Comparison of ENCODE assay signal across 10 cellular contexts in the genomic region with DNA sequence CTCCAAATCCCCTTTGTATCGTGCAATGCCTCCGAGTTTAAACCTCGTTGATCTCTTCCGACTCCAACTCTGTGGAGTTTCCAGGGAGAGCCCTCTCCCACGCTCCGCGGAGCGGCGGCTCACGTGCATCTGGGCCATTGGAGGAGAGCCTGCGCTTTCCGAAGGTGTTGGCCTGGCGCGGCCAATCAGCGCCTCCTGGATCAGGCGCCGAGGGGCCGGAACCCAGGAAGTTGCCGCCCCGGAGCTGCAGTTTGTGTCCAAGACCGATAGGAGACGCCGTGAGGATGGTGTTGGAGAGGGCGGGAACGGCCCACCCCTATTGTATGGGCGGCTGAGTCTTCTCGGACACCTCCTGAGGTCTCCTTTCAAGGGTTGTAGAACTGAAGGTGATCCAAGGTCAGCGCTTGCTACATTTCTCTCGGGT. TPM values are rescaled to one million over a fixed set of nuclear protein-coding genes. Genes with fewer than 3 reads are reported as not detected.
DNase-seq lines count a peak whose midpoint lies in the region; ATAC-seq, FAIRE-seq and TF ChIP-seq lines count a peak whose summit lies in the region.
"Had no signal": no experiment of that assay in that cellular context is flagged by ENCODE, and none has a peak within 500 bp of the region (broad histone marks: within the 10 kb centered on the region; RNA-seq: fewer than 3 reads in every experiment).

No MANE protein-coding gene starts in this region.

- intact Hi-C loops in CD14-positive monocyte (cut with micrococcal nuclease) = no loop called here
- intact Hi-C loops in heart left ventricle (cut with DNase I) = loop anchor here in 9 of 10 donors (1.0 to 10.0 kb wide), 18 partner anchors 72 to 412 kb away; no protein-coding TSS in a partner anchor
- intact Hi-C loops in pancreas (cut with DNase I) = no loop called here

- H3K4me3 ChIP-seq in heart left ventricle (peak overlapping the region; percentile 63 to 88 (median 80)), pancreas (peak overlapping the region in 3 of 4 donors; percentile 31 to 60 (median 44))

- H3K9me3 ChIP-seq in heart left ventricle (no peaks in the 10 kb centered on the region), pancreas (no peaks in the 10 kb centered on the region)

- H3K4me1 Mint-ChIP-seq in CD14-positive monocyte = peaks cover 7% of the 10 kb centered on the region
- H3K4me1 Mint-ChIP-seq in WTC11 = peaks cover 10% of the 10 kb centered on the region

- peak; percentile 73 for ATAC-seq in WTC11
- ATAC-seq in heart left ventricle = peak; percentile 68 to 75 (median 72)
- peak; percentile 7 to 47 (median 36) for ATAC-seq in pancreas
- no peak for ATAC-seq in HG03520 (IDR thresholded peaks at IDR 0.05; ENCODE audit: unreplicated experiment)
- ATAC-seq in HG02981 (IDR thresholded peaks at IDR 0.05; ENCODE audit: unreplicated experiment) = no peak

- peak in 1 of 2 donors; percentile 62 for TF ChIP-seq POLR2A in heart left ventricle (IDR thresholded peaks at IDR 0.05)

- H3K4me3 Mint-ChIP-seq in CD14-positive monocyte = peak overlapping the region; percentile 24 to 75
- H3K4me3 Mint-ChIP-seq in WTC11 = peak overlapping the region; percentile 79

- FAIRE-seq in pancreas (lab: Jason Lieb, UNC) = no peak

- H3K36me3 Mint-ChIP-seq in CD14-positive monocyte (peaks cover 0 to 2% of the 10 kb centered on the region in 2 donors), WTC11 (no peaks in the 10 kb centered on the region)

- H3K27ac ChIP-seq in heart left ventricle = peak overlapping the region; percentile 70 to 91 (median 80)
- no peak overlapping the region for H3K27ac ChIP-seq in pancreas

- H3K27me3 Mint-ChIP-seq in CD14-positive monocyte (ENCODE audit: low read depth in 3 of 3) = peaks cover 52 to 79% (median 55%) of the 10 kb centered on the region in 3 donors
- peaks cover 91% of the 10 kb centered on the region for H3K27me3 Mint-ChIP-seq in WTC11 (ENCODE audit: low read depth)

- no peak for DNase-seq in CD14-positive monocyte (ENCODE audit: low spot score)
- DNase-seq in WTC11 (ENCODE audit: low spot score) = peak; percentile 94
- DNase-seq in heart left ventricle = peak; percentile 83 to 94 (median 91)
- peak in 3 of 6 donors; percentile 32 to 65 (median 41) for DNase-seq in pancreas
- no peak for DNase-seq in cerebellar nuclear complex (lab: John Stamatoyannopoulos, UW)
- DNase-seq in T-helper 9 cell = no peak
- DNase-seq: activated CD8-positive, alpha-beta memory T cell treated with anti-CD3 and anti-CD28 coated beads, Interleukin-2, amount 50 U/mL, for 4 hours had no signal

- H3K4me1 ChIP-seq in heart left ventricle (peaks cover 0 to 71% (median 51%) of the 10 kb centered on the region in 12 donors), pancreas (peaks cover 0 to 10% (median 7%) of the 10 kb centered on the region in 3 donors)

- CTCF ChIA-PET in WTC11 (lab: Charles Lee) = interaction anchor here (0.6 to 2.7 kb wide), 19 partner anchors 8 to 552 kb away, joined by 3 to 12 read pairs (median 3); a partner anchor contains a TSS

- H3K27ac Mint-ChIP-seq in CD14-positive monocyte = no peak overlapping the region
- H3K27ac Mint-ChIP-seq in WTC11 = no peak overlapping the region

- WGBS in heart left ventricle, 4 donors = 10 to 33% (median 13%) methylated on average over 20 to 29 of the region's 29 CpGs
- 20 to 24% methylated on average over 29 of the region's 29 CpGs for WGBS in pancreas, 2 donors

- H3K36me3 ChIP-seq in heart left ventricle = no peaks in the 10 kb centered on the region
- H3K36me3 ChIP-seq in pancreas = no peaks in the 10 kb centered on the region

- H3K9me3 Mint-ChIP-seq in CD14-positive monocyte (peaks cover 0 to 15% (median 0%) of the 10 kb centered on the region in 7 donors), WTC11 (no peaks in the 10 kb centered on the region)
- H3K9me3 Mint-ChIP-seq: IgD-negative memory B cell had no signal

- POLR2A ChIA-PET in WTC11 (lab: Charles Lee) = no interaction called here

- no peak for TF ChIP-seq CTCF in CD14-positive monocyte (IDR thresholded peaks at IDR 0.05)
- TF ChIP-seq CTCF in WTC11 (IDR thresholded peaks at IDR 0.05) = peak; percentile 82
- peak; percentile 47 to 90 (median 73) for TF ChIP-seq CTCF in heart left ventricle (IDR thresholded peaks at IDR 0.05)
- TF ChIP-seq CTCF in pancreas (IDR thresholded peaks at IDR 0.05) = peak in 1 of 4 donors; percentile 11

- peaks cover 0 to 21% (median 0%) of the 10 kb centered on the region in 9 donors for H3K27me3 ChIP-seq in heart left ventricle
- peaks cover 0 to 4% (median 0%) of the 10 kb centered on the region in 4 donors for H3K27me3 ChIP-seq in pancreas

TF ChIP-seq in WTC11, 78 proteins besides CTCF, POLR2A, EP300 and RAD21 (continues in another document):
- TF ChIP-seq JUN (CRISPR knock-in tag; IDR thresholded peaks at IDR 0.05) (peak; percentile 95), TCF7 (CRISPR knock-in tag; IDR thresholded peaks at IDR 0.05; ENCODE audit: low read depth) (no peak), ESRRA (CRISPR knock-in tag; IDR thresholded peaks at IDR 0.05; ENCODE audit: borderline replicate concordance) (peak; percentile 91; the same call in 1 of the 2 replicates), ZNF219 (CRISPR knock-in tag; IDR thresholded peaks at IDR 0.05; ENCODE audit: borderline replicate concordance) (peak; percentile 91; the same call in 1 of the 2 replicates), HMGA2 (CRISPR knock-in tag; IDR thresholded peaks at IDR 0.05) (no peak), NR1H2 (CRISPR knock-in tag; IDR thresholded peaks at IDR 0.05) (no peak), GTF2I (CRISPR knock-in tag; conservative IDR thresholded peaks at IDR 0.05) (no peak)
- TF ChIP-seq, protein P1, sequence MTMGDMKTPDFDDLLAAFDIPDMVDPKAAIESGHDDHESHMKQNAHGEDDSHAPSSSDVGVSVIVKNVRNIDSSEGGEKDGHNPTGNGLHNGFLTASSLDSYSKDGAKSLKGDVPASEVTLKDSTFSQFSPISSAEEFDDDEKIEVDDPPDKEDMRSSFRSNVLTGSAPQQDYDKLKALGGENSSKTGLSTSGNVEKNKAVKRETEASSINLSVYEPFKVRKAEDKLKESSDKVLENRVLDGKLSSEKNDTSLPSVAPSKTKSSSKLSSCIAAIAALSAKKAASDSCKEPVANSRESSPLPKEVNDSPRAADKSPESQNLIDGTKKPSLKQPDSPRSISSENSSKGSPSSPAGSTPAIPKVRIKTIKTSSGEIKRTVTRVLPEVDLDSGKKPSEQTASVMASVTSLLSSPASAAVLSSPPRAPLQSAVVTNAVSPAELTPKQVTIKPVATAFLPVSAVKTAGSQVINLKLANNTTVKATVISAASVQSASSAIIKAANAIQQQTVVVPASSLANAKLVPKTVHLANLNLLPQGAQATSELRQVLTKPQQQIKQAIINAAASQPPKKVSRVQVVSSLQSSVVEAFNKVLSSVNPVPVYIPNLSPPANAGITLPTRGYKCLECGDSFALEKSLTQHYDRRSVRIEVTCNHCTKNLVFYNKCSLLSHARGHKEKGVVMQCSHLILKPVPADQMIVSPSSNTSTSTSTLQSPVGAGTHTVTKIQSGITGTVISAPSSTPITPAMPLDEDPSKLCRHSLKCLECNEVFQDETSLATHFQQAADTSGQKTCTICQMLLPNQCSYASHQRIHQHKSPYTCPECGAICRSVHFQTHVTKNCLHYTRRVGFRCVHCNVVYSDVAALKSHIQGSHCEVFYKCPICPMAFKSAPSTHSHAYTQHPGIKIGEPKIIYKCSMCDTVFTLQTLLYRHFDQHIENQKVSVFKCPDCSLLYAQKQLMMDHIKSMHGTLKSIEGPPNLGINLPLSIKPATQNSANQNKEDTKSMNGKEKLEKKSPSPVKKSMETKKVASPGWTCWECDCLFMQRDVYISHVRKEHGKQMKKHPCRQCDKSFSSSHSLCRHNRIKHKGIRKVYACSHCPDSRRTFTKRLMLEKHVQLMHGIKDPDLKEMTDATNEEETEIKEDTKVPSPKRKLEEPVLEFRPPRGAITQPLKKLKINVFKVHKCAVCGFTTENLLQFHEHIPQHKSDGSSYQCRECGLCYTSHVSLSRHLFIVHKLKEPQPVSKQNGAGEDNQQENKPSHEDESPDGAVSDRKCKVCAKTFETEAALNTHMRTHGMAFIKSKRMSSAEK (CRISPR knock-in tag; IDR thresholded peaks at IDR 0.05; ENCODE audit: borderline replicate concordance) = no peak; the same call in 1 of the 2 replicates
- TF ChIP-seq, protein P2, sequence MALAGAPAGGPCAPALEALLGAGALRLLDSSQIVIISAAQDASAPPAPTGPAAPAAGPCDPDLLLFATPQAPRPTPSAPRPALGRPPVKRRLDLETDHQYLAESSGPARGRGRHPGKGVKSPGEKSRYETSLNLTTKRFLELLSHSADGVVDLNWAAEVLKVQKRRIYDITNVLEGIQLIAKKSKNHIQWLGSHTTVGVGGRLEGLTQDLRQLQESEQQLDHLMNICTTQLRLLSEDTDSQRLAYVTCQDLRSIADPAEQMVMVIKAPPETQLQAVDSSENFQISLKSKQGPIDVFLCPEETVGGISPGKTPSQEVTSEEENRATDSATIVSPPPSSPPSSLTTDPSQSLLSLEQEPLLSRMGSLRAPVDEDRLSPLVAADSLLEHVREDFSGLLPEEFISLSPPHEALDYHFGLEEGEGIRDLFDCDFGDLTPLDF (CRISPR knock-in tag; IDR thresholded peaks at IDR 0.05) = peak; percentile 95
- TF ChIP-seq, protein P3, sequence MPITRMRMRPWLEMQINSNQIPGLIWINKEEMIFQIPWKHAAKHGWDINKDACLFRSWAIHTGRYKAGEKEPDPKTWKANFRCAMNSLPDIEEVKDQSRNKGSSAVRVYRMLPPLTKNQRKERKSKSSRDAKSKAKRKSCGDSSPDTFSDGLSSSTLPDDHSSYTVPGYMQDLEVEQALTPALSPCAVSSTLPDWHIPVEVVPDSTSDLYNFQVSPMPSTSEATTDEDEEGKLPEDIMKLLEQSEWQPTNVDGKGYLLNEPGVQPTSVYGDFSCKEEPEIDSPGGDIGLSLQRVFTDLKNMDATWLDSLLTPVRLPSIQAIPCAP (CRISPR knock-in tag; IDR thresholded peaks at IDR 0.05) = peak; percentile 97

RNA-seq across cellular contexts. Expression of a gene that starts 1.6 kb away (rescaled TPM):
- polyA plus RNA-seq in CD14-positive monocyte = not detected
- total RNA-seq in WTC11 (2021) = 3.1 to 3.7 TPM (median 3.2 TPM) in 3 replicates
- total RNA-seq in heart left ventricle = 10 to 100 TPM in 8 of 9 donors, 1 to 10 TPM in 1; 5.3 to 36.5 (median 16.7) TPM
- 10 to 100 TPM; 11.4 to 71.0 TPM for polyA plus RNA-seq in heart left ventricle
- 1 to 10 TPM in 2 of 6 donors, under 1 TPM in 4; 0.14 to 1.2 (median 0.69) TPM for total RNA-seq in pancreas
- polyA plus RNA-seq in pancreas = 1 to 10 TPM in 1 of 2 donors, under 1 TPM in 1; 0.63 to 1.2 TPM
- polyA plus RNA-seq: IgD-negative memory B cell had no signal

RNA-seq across cellular contexts. Expression of a gene that starts 21.6 kb away (rescaled TPM):
- polyA plus RNA-seq in CD14-positive monocyte = not detected
- 9.9 to 10.4 TPM (median 10.2 TPM) in 3 replicates for total RNA-seq in WTC11 (2021)
- 1 to 10 TPM in 4 of 9 donors, under 1 TPM in 5; 0.12 to 2.8 (median 0.87) TPM for total RNA-seq in heart left ventricle
- 1 to 10 TPM in 1 of 2 donors, under 1 TPM in 1; 0.30 to 1.7 TPM for polyA plus RNA-seq in heart left ventricle
- 1 to 10 TPM in 2 of 6 donors, under 1 TPM in 3, not detected in 1; 0.04 to 1.6 (median 0.22) TPM for total RNA-seq in pancreas
- under 1 TPM; 0.42 TPM for polyA plus RNA-seq in pancreas
- polyA plus RNA-seq: IgD-negative memory B cell had no signal

Comparison
In these comparisons a context has a peak if more than half of its experiments do, and no peak if none do; other contexts are left out.
1. DNase-seq: peak in WTC11 (single experiment) and heart left ventricle (5 of 5); none in CD14-positive monocyte (single experiment), cerebellar nuclear complex (0 of 2) and T-helper 9 cell (single experiment).
2. ATAC-seq: peak in WTC11 (single experiment), heart left ventricle (4 of 4) and pancreas (4 of 4); none in HG03520 (single experiment) and HG02981 (single experiment).
3. H3K27ac ChIP-seq: peak in heart left ventricle (12 of 12); none in pancreas (0 of 4).
4. intact Hi-C loops: an anchor here in heart left ventricle (1.0 to 10.0 kb wide); none called in CD14-positive monocyte and pancreas.